In the genomic region with DNA sequence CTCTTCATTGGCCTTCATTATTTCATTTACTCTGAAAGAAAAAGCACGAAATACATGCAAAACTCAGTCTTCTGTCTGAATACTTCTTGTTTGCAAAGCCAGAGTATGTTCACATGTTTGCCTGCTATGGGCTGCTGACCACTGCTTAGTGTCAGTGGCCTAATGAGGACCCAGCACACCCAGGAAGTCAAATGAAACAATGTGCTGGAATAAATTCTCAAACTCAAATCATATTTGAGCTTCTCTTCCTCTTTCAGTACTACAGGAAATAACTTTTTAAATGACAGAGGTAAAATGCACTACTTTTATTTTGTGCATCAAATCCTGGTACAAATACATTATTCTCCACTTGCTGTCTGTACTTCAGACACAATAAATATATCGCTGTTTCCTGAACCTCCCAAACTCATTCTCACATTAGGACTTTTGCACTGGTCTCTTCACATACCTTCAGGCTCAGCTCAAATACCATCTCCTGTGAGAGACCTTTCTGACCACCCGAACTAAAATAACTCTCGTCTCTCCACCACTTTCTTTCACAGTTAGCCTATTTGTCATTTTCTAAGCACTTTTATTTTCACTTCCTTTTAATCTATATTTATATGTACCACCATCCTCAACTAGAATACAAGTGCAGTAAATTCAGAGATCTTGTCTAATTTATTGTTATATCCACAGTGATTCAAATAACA, we compare ENCODE assay signal across 15 cellular contexts.
DNase-seq lines count a peak whose midpoint lies in the region; ATAC-seq and TF ChIP-seq lines count a peak whose summit lies in the region.
"Had no signal": no experiment of that assay in that cellular context is flagged by ENCODE, and none has a peak within 500 bp of the region (broad histone marks: within the 10 kb centered on the region; RNA-seq: fewer than 3 reads in every experiment).

No MANE protein-coding gene starts in this region.

- ATAC-seq in GM18868 (IDR thresholded peaks at IDR 0.05; ENCODE audit: unreplicated experiment) (peak; percentile 94), GM21723 (IDR thresholded peaks at IDR 0.05; ENCODE audit: unreplicated experiment) (peak; percentile 96), HG03196 (IDR thresholded peaks at IDR 0.05; ENCODE audit: unreplicated experiment) (peak; percentile 81), left lobe of liver (no peak)
- ATAC-seq: effector memory CD8-positive, alpha-beta T cell; Right ventricle myocardium inferior had no signal

- intact Hi-C loops in transverse colon (cut with DNase I; ENCODE audit: low total_unique reads) = no loop called here
- intact Hi-C loops in CD4-positive, alpha-beta memory T cell (cut with micrococcal nuclease) = no loop called here

- no peaks in the 10 kb centered on the region for H3K36me3 Mint-ChIP-seq in CD4-positive, alpha-beta memory T cell

- TF ChIP-seq CTCF in transverse colon (IDR thresholded peaks at IDR 0.05) = no peak

- H3K4me3 Mint-ChIP-seq in CD4-positive, alpha-beta memory T cell = no peak overlapping the region
- H3K4me3 Mint-ChIP-seq: effector memory CD8-positive, alpha-beta T cell; nephron had no signal

- H3K9me3 Mint-ChIP-seq in CD4-positive, alpha-beta memory T cell = peaks cover 0 to 6% (median 0%) of the 10 kb centered on the region in 8 donors
- H3K9me3 Mint-ChIP-seq: nephron had no signal

- POLR2A ChIA-PET in CD4-positive, alpha-beta memory T cell (lab: Charles Lee; ENCODE audit: partially characterized antibody) = no interaction called here

- H3K36me3 ChIP-seq in transverse colon = no peaks in the 10 kb centered on the region
- H3K36me3 ChIP-seq in CD4-positive, alpha-beta memory T cell (ENCODE audit: insufficient read depth, low read length) = no peaks in the 10 kb centered on the region

- in situ Hi-C loops in transverse colon (cut with MboI; ENCODE audit: low pct_ligation_motif_present in 1 of 4, low pct_unique_long_range_greater_than_20kb in 1 of 4, low sequenced_read_pairs in 3 of 4) = no loop called here

- H3K27me3 Mint-ChIP-seq in CD4-positive, alpha-beta memory T cell = no peaks in the 10 kb centered on the region
- H3K27me3 Mint-ChIP-seq: effector memory CD8-positive, alpha-beta T cell had no signal

- no peak for TF ChIP-seq EP300 in transverse colon (IDR thresholded peaks at IDR 0.05; ENCODE audit: low read depth)

- peaks cover 0 to 1% (median 0%) of the 10 kb centered on the region in 4 donors for H3K4me1 Mint-ChIP-seq in CD4-positive, alpha-beta memory T cell
- H3K4me1 Mint-ChIP-seq: nephron had no signal

- H3K4me1 ChIP-seq in transverse colon = no peaks in the 10 kb centered on the region
- no peaks in the 10 kb centered on the region for H3K4me1 ChIP-seq in CD4-positive, alpha-beta memory T cell (ENCODE audit: insufficient read depth, low read length)

- CTCF ChIA-PET in CD4-positive, alpha-beta memory T cell (lab: Charles Lee; ENCODE audit: partially characterized antibody) = no interaction called here

- H3K9me3 ChIP-seq in transverse colon = no peaks in the 10 kb centered on the region
- no peaks in the 10 kb centered on the region for H3K9me3 ChIP-seq in CD4-positive, alpha-beta memory T cell (ENCODE audit: control insufficient read depth in 1 of 2, low read length in 2 of 2)

- no peaks in the 10 kb centered on the region for H3K27me3 ChIP-seq in transverse colon
- H3K27me3 ChIP-seq in CD4-positive, alpha-beta memory T cell (ENCODE audit: insufficient read depth, low read length) = no peaks in the 10 kb centered on the region

- no peak overlapping the region for H3K4me3 ChIP-seq in transverse colon
- no peak overlapping the region for H3K4me3 ChIP-seq in CD4-positive, alpha-beta memory T cell (ENCODE audit: low read length in 2 of 2)

- no peak overlapping the region for H3K27ac ChIP-seq in transverse colon
- H3K27ac ChIP-seq in CD4-positive, alpha-beta memory T cell (ENCODE audit: low read depth, low read length) = no peak overlapping the region
- H3K27ac ChIP-seq: HL-60 had no signal

- TF ChIP-seq POLR2A in transverse colon (IDR thresholded peaks at IDR 0.05) = no peak

- DNase-seq in germinal center (ENCODE audit: low spot score) (peak; percentile 30), left lobe of liver (ENCODE audit: low spot score) (no peak), transverse colon (no peak), amygdala (lab: John Stamatoyannopoulos, UW) (no peak)
- DNase-seq in CD4-positive, alpha-beta memory T cell = no peak
- DNase-seq: activated CD4-positive, alpha-beta T cell treated with anti-CD3 and anti-CD28 coated beads for 48 hours; DND-41; effector memory CD8-positive, alpha-beta T cell; NCI-H1436 treated with DMSO at 0.1 percent for 48 hours had no signal

- no peak overlapping the region for H3K27ac Mint-ChIP-seq in CD4-positive, alpha-beta memory T cell
- H3K27ac Mint-ChIP-seq: effector memory CD8-positive, alpha-beta T cell; nephron had no signal

- WGBS in transverse colon (ENCODE audit: low coverage in 1 of 2), 2 donors = 55 to 60% methylated on average over 4 of the region's 4 CpGs
